In genomic region chr5:150209020-150209635, GRCh38 we compare ENCODE assay signal across 1 cellular context.
TF ChIP-seq lines count a peak whose summit lies in the region.

No MANE protein-coding gene starts in this region.

TF ChIP-seq in K562, 482 proteins besides CTCF, POLR2A, EP300 and RAD21:
- TF ChIP-seq ZC3H8 (IDR thresholded peaks at IDR 0.05): no peak
- no peak for TF ChIP-seq PREB (CRISPR knock-in tag; IDR thresholded peaks at IDR 0.05)
- TF ChIP-seq ATF6 (CRISPR knock-in tag; IDR thresholded peaks at IDR 0.05): no peak
- TF ChIP-seq PBX2 (CRISPR knock-in tag; IDR thresholded peaks at IDR 0.05; ENCODE audit: low read depth): no peak
- TF ChIP-seq PBX2 (tag; conservative IDR thresholded peaks at IDR 0.05; ENCODE audit: low read depth): no peak
- TF ChIP-seq NRF1 (conservative IDR thresholded peaks at IDR 0.05 in 1 of 2, IDR thresholded peaks at IDR 0.05 in 1 of 2): peak; percentile 35; a peak in 2 of 4 replicates
- no peak for TF ChIP-seq ZNF431 (CRISPR knock-in tag; IDR thresholded peaks at IDR 0.05)
TF ChIP-seq in K562: peak in this region for 1.
